19 cellular contexts compared by ENCODE assay signal in the genomic region with DNA sequence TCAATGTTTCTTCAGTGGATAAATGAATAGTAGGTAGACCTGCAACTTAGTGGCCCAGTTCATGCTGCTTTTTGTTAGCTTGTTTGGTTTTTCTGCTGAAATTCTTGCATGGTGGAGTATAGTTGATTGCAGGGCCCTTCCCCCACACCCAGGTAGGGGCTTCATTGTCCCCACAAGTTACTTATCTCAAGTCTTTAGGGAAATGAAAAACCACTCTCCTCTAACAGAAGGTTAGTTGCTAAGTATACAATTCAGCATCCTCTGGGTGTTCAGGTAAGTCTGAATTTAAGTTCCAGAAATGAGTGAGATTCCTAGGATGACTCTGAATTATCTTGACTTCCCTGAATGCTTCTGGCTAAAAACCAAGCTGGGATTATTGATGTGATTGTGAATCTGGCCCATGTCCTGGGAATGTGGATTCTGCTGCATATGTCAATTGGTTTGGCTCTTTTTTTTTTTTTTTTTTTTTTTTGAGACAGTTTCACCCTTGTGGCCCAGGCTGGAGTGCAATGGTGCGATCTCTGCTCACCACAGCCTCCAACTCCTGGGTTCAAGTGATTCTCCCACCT. TPM values are rescaled to one million over a fixed set of nuclear protein-coding genes. Genes with fewer than 3 reads are reported as not detected.
DNase-seq lines count a peak whose midpoint lies in the region; TF ChIP-seq lines count a peak whose summit lies in the region.
"Had no signal": no experiment of that assay in that cellular context is flagged by ENCODE, and none has a peak within 500 bp of the region (broad histone marks: within the 10 kb centered on the region; RNA-seq: fewer than 3 reads in every experiment).

No MANE protein-coding gene starts in this region.

- no peaks in the 10 kb centered on the region for H3K9me3 ChIP-seq in HUES64 (ENCODE audit: insufficient read depth, low read depth, low read length)
- no peaks in the 10 kb centered on the region for H3K9me3 ChIP-seq in endodermal cell (ENCODE audit: control insufficient read depth, low read length)
- H3K9me3 ChIP-seq in neutrophil: no peaks in the 10 kb centered on the region
- H3K9me3 ChIP-seq in Peyer's patch: no peaks in the 10 kb centered on the region
- H3K9me3 ChIP-seq: BLaER1 had no signal

- peaks cover 0 to 1% (median 0%) of the 10 kb centered on the region in 3 donors for H3K27me3 Mint-ChIP-seq in CD14-positive monocyte (ENCODE audit: low read depth in 3 of 3)
- H3K27me3 Mint-ChIP-seq in endodermal cell (ENCODE audit: insufficient read depth): no peaks in the 10 kb centered on the region
- H3K27me3 Mint-ChIP-seq: CD8-positive, alpha-beta memory T cell had no signal

- no peak overlapping the region for H3K4me3 ChIP-seq in HUES64 (ENCODE audit: low read length)
- H3K4me3 ChIP-seq in endodermal cell (ENCODE audit: low read length): peak overlapping the region; percentile 43
- no peak overlapping the region for H3K4me3 ChIP-seq in neutrophil (ENCODE audit: low read depth in 1 of 2, low read length in 1 of 2)
- H3K4me3 ChIP-seq in Peyer's patch: no peak overlapping the region
- H3K4me3 ChIP-seq: BLaER1 had no signal

- H3K9ac ChIP-seq in HUES64 (ENCODE audit: low read depth, low read length) (no peak overlapping the region), endodermal cell (ENCODE audit: extremely low read depth, low read length, poor library complexity, severe bottlenecking) (peak overlapping the region; percentile 21)
- H3K9ac ChIP-seq: BLaER1 had no signal

- H3K27ac ChIP-seq in HUES64 (ENCODE audit: low read depth, low read length) (peak overlapping the region; percentile 64), endodermal cell (ENCODE audit: low read depth, low read length) (no peak overlapping the region), neutrophil (peak overlapping the region; percentile 74), Peyer's patch (no peak overlapping the region)
- H3K27ac ChIP-seq: BLaER1, HL-60 had no signal

- H3K27ac Mint-ChIP-seq in CD14-positive monocyte: peak overlapping the region in 6 of 7 donors; percentile 41 to 68 (median 52)
- H3K27ac Mint-ChIP-seq in endodermal cell: peak overlapping the region; percentile 9

- peaks cover 5 to 30% of the 10 kb centered on the region in 2 donors for H3K36me3 Mint-ChIP-seq in CD14-positive monocyte
- peaks cover 7% of the 10 kb centered on the region for H3K36me3 Mint-ChIP-seq in endodermal cell (ENCODE audit: low read depth)

- no peaks in the 10 kb centered on the region for H3K27me3 ChIP-seq in HUES64 (ENCODE audit: insufficient read depth, low read length)
- H3K27me3 ChIP-seq in endodermal cell (ENCODE audit: control insufficient read depth, insufficient read depth, low read length, poor library complexity, severe bottlenecking): no peaks in the 10 kb centered on the region
- H3K27me3 ChIP-seq in neutrophil: no peaks in the 10 kb centered on the region
- no peaks in the 10 kb centered on the region for H3K27me3 ChIP-seq in Peyer's patch
- H3K27me3 ChIP-seq: BLaER1 had no signal

- H3K4me3 Mint-ChIP-seq in CD14-positive monocyte (no peak overlapping the region), endodermal cell (peak overlapping the region; percentile 14)
- H3K4me3 Mint-ChIP-seq: CD8-positive, alpha-beta memory T cell had no signal

- WGBS in HUES64: 96% methylated on average over 1 of the region's 1 CpG
- 80 to 97% methylated on average over 1 of the region's 1 CpG for WGBS in endodermal cell (ENCODE audit: insufficient coverage in 1 of 2, insufficient read length in 1 of 2), 2 experiments

- TF ChIP-seq POLR2A in Peyer's patch (IDR thresholded peaks at IDR 0.05): no peak

- intact Hi-C loops in CD14-positive monocyte (cut with micrococcal nuclease): no loop called here

- peaks cover 10% of the 10 kb centered on the region for H3K4me1 ChIP-seq in HUES64 (ENCODE audit: insufficient read depth, low read length)
- peaks cover 5% of the 10 kb centered on the region for H3K4me1 ChIP-seq in endodermal cell (ENCODE audit: control insufficient read depth, insufficient read depth, low read length)
- peaks cover 44 to 50% of the 10 kb centered on the region in 2 experiments for H3K4me1 ChIP-seq in neutrophil (ENCODE audit: control insufficient read depth in 1 of 2, insufficient read depth in 1 of 2, low read depth in 1 of 2, low read length in 1 of 2)
- no peaks in the 10 kb centered on the region for H3K4me1 ChIP-seq in Peyer's patch
- H3K4me1 ChIP-seq: BLaER1 had no signal

- H3K9me3 Mint-ChIP-seq in CD14-positive monocyte: peaks cover 0 to 3% (median 0%) of the 10 kb centered on the region in 7 donors
- no peaks in the 10 kb centered on the region for H3K9me3 Mint-ChIP-seq in endodermal cell
- H3K9me3 Mint-ChIP-seq: CD8-positive, alpha-beta memory T cell had no signal

- peaks cover 5% of the 10 kb centered on the region for H3K36me3 ChIP-seq in HUES64 (ENCODE audit: insufficient read depth, low read length)
- peaks cover 5% of the 10 kb centered on the region for H3K36me3 ChIP-seq in endodermal cell (ENCODE audit: control insufficient read depth, insufficient read depth, low read length)
- H3K36me3 ChIP-seq in neutrophil: no peaks in the 10 kb centered on the region
- no peaks in the 10 kb centered on the region for H3K36me3 ChIP-seq in Peyer's patch

- peaks cover 48% of the 10 kb centered on the region for H3K4me1 Mint-ChIP-seq in CD14-positive monocyte
- peaks cover 15% of the 10 kb centered on the region for H3K4me1 Mint-ChIP-seq in endodermal cell

- DNase-seq in CD14-positive monocyte (ENCODE audit: low spot score): no peak
- peak; percentile 60 for DNase-seq in endodermal cell
- DNase-seq in cerebellar nuclear complex (lab: John Stamatoyannopoulos, UW): no peak
- DNase-seq in activated naive CD4-positive, alpha-beta T cell treated with Interleukin-2 at 50 U/mL for 16 hours: no peak
- no peak for DNase-seq in Peyer's patch
- no peak for DNase-seq in NCI-H1436 (lab: John Stamatoyannopoulos, UW)
- DNase-seq: CD8-positive, alpha-beta memory T cell; DMS53; H7; NCI-H1092 treated with DMSO at 0.1 percent for 48 hours; NCI-H1694; NCI-H524; NCI-H82; RPMI8226; SHP77 treated with DMSO at 0.1 percent for 48 hours had no signal

- TF ChIP-seq CTCF in CD14-positive monocyte (IDR thresholded peaks at IDR 0.05): no peak
- TF ChIP-seq CTCF in endodermal cell (conservative IDR thresholded peaks at IDR 0.05): no peak
- no peak for TF ChIP-seq CTCF in neutrophil (IDR thresholded peaks at IDR 0.05)
- no peak for TF ChIP-seq CTCF in Peyer's patch (IDR thresholded peaks at IDR 0.05)

RNA-seq across cellular contexts. Expression of gene BCL2L13, which starts 40.3 kb away (rescaled TPM):
- 10 to 100 TPM; 53.0 to 67.8 TPM for polyA plus RNA-seq in CD14-positive monocyte
- polyA plus RNA-seq in HUES64 (2013, experiment 1 of 2): 27.2 TPM
- 30.8 TPM for polyA plus RNA-seq in HUES64 (2013, experiment 2 of 2)
- 10 to 100 TPM; 37.5 to 44.2 TPM for total RNA-seq in endodermal cell
- polyA plus RNA-seq in endodermal cell (2013, experiment 1 of 2): 41.3 TPM
- 36.1 TPM for polyA plus RNA-seq in endodermal cell (2013, experiment 2 of 2)
- total RNA-seq in Peyer's patch: 10 to 100 TPM; 35.2 to 50.1 (median 38.3) TPM

RNA-seq across cellular contexts. Expression of gene ATP6V1E1, which starts 50.4 kb away (rescaled TPM):
- polyA plus RNA-seq in CD14-positive monocyte: 100 to 1,000 TPM; 144 to 147 TPM
- 78.4 TPM for polyA plus RNA-seq in HUES64 (2013, experiment 1 of 2)
- polyA plus RNA-seq in HUES64 (2013, experiment 2 of 2): 85.1 TPM
- total RNA-seq in endodermal cell: 100 to 1,000 TPM; 129 to 144 TPM
- 88.4 TPM for polyA plus RNA-seq in endodermal cell (2013, experiment 1 of 2)
- 90.0 TPM for polyA plus RNA-seq in endodermal cell (2013, experiment 2 of 2)
- total RNA-seq in Peyer's patch: 10 to 100 TPM; 64.4 to 70.9 (median 66.5) TPM

Comparison
In these comparisons a context has a peak if more than half of its experiments do, and no peak if none do; other contexts are left out.
1. H3K27ac ChIP-seq: peak in HUES64 (single experiment) and neutrophil (single experiment); none in endodermal cell (single experiment) and Peyer's patch (0 of 4).